Comparison of ENCODE assay signal across 12 cellular contexts in genomic region chr22:44758354-44758969, GRCh38.
A peak's percentile ranks its signal among the peaks of the same experiment; 100 is the strongest.
DNase-seq lines count a peak whose midpoint lies in the region; ATAC-seq and TF ChIP-seq lines count a peak whose summit lies in the region.
"Had no signal": no experiment of that assay in that cellular context is flagged by ENCODE, and none has a peak within 500 bp of the region (broad histone marks: within the 10 kb centered on the region; RNA-seq: fewer than 3 reads in every experiment).

No MANE protein-coding gene starts in this region.

- DNase-seq in LoVo (ENCODE audit: low spot score) (peak; percentile 34), astrocyte of the hippocampus (ENCODE audit: low read depth, low spot score) (peak; percentile 69), kidney tubule cell (ENCODE audit: low spot score) (peak; percentile 74), NOMO-1 treated with dmso at 0.1 percent for 144 hours (lab: John Stamatoyannopoulos, UW; ENCODE audit: unreplicated experiment) (no peak), HUDEP-2 (lab: John Stamatoyannopoulos, UW; ENCODE audit: unreplicated experiment in 76 of 76) (no peak)
- DNase-seq: activated CD8-positive, alpha-beta T cell treated with anti-CD3 and anti-CD28 coated beads for 36 hours; esophagus squamous epithelium; NCI-H1930; retina had no signal

- ATAC-seq in HG02588 (IDR thresholded peaks at IDR 0.05; ENCODE audit: unreplicated experiment) (no peak), GM21717 (IDR thresholded peaks at IDR 0.05; ENCODE audit: unreplicated experiment) (no peak)
- ATAC-seq: activated CD8-positive, alpha-beta T cell treated with anti-CD3 and anti-CD28 coated beads for 36 hours had no signal

- no peak for TF ChIP-seq CTCF in C4-2B (conservative IDR thresholded peaks at IDR 0.05)

- peak overlapping the region; percentile 30 for H3K27ac ChIP-seq in C4-2B
- H3K27ac ChIP-seq: esophagus squamous epithelium had no signal

Comparison
In these comparisons a context has a peak if more than half of its experiments do, and no peak if none do; other contexts are left out.
1. DNase-seq: peak in LoVo (single experiment), astrocyte of the hippocampus (single experiment) and kidney tubule cell (single experiment); none in NOMO-1 treated with dmso at 0.1 percent for 144 hours (single experiment) and HUDEP-2 (0 of 76).